Comparison of ENCODE assay signal across 17 cellular contexts in genomic region chr4:100649478-100649877, GRCh38.
DNase-seq lines count a peak whose midpoint lies in the region; ATAC-seq and TF ChIP-seq lines count a peak whose summit lies in the region.
"Had no signal": no experiment of that assay in that cellular context is flagged by ENCODE, and none has a peak within 500 bp of the region (broad histone marks: within the 10 kb centered on the region; RNA-seq: fewer than 3 reads in every experiment).

No MANE protein-coding gene starts in this region.

- no peak overlapping the region for H3K4me3 Mint-ChIP-seq in activated CD4-positive, alpha-beta memory T cell treated with anti-CD3 and anti-CD28 coated beads, Interleukin-2, amount 10 ng/mL, durations not matched to agents 7 days and 5 days
- H3K4me3 Mint-ChIP-seq: CD4-positive, alpha-beta memory T cell; GM23338 had no signal

- no peaks in the 10 kb centered on the region for H3K9me3 ChIP-seq in SK-N-MC (ENCODE audit: low read depth, low read length)
- H3K9me3 ChIP-seq: SJSA1 had no signal

- no peak overlapping the region for H3K27ac Mint-ChIP-seq in activated CD4-positive, alpha-beta memory T cell treated with anti-CD3 and anti-CD28 coated beads, Interleukin-2, amount 10 ng/mL, durations not matched to agents 7 days and 5 days
- H3K27ac Mint-ChIP-seq: CD4-positive, alpha-beta memory T cell; GM23338 had no signal

- POLR2A ChIA-PET in activated CD4-positive, alpha-beta memory T cell treated with anti-CD3 and anti-CD28 coated beads, Interleukin-2, amount 10 ng/mL, durations not matched to agents 7 days and 5 days (lab: Charles Lee), result no interaction called here

- no peak for TF ChIP-seq CTCF in fibroblast of villous mesenchyme (IDR thresholded peaks at IDR 0.05; ENCODE audit: insufficient read depth, low read depth, low read length)

- ATAC-seq in GM18909 (IDR thresholded peaks at IDR 0.05; ENCODE audit: poor library complexity, unreplicated experiment), result no peak
- ATAC-seq: GM23338, K562 had no signal

- no peak overlapping the region for H2AFZ ChIP-seq in ACC112 (ENCODE audit: low read length, unreplicated experiment)
- H2AFZ ChIP-seq: GM23338 had no signal

- H3K4me1 ChIP-seq in ACC112 (ENCODE audit: control insufficient read depth, insufficient read depth, low read length, unreplicated experiment), result peaks cover 7% of the 10 kb centered on the region
- H3K4me1 ChIP-seq: SJSA1 had no signal

- CTCF ChIA-PET in activated CD4-positive, alpha-beta memory T cell treated with anti-CD3 and anti-CD28 coated beads, Interleukin-2, amount 10 ng/mL, durations not matched to agents 7 days and 5 days (lab: Charles Lee), result no interaction called here

- H3K4me3 ChIP-seq in ACC112 (ENCODE audit: low read depth, low read length) (no peak overlapping the region), SK-N-MC (peak overlapping the region; percentile 3; the same call in 1 of the 2 replicates), fibroblast of villous mesenchyme (ENCODE audit: low read depth, low read length) (no peak overlapping the region)
- H3K4me3 ChIP-seq: GM23338, K562, SJSA1 had no signal

- no peaks in the 10 kb centered on the region for H3K9me3 Mint-ChIP-seq in activated CD4-positive, alpha-beta memory T cell treated with anti-CD3 and anti-CD28 coated beads, Interleukin-2, amount 10 ng/mL, durations not matched to agents 7 days and 5 days
- H3K9me3 Mint-ChIP-seq: CD4-positive, alpha-beta memory T cell; GM23338 had no signal

- H3K4me1 Mint-ChIP-seq in activated CD4-positive, alpha-beta memory T cell treated with anti-CD3 and anti-CD28 coated beads, Interleukin-2, amount 10 ng/mL, durations not matched to agents 7 days and 5 days, result no peaks in the 10 kb centered on the region
- H3K4me1 Mint-ChIP-seq: CD4-positive, alpha-beta memory T cell; GM23338 had no signal

- no peaks in the 10 kb centered on the region for H3K27me3 Mint-ChIP-seq in activated CD4-positive, alpha-beta memory T cell treated with anti-CD3 and anti-CD28 coated beads, Interleukin-2, amount 10 ng/mL, durations not matched to agents 7 days and 5 days

- H3K27me3 ChIP-seq in ACC112 (ENCODE audit: insufficient read depth, low read length), result no peaks in the 10 kb centered on the region
- H3K27me3 ChIP-seq: SJSA1 had no signal

- H3K79me2 ChIP-seq in ACC112 (ENCODE audit: control insufficient read depth, insufficient read depth, low read length, unreplicated experiment), result no peaks in the 10 kb centered on the region

- no peak overlapping the region for H3K9ac ChIP-seq in SK-N-MC (ENCODE audit: insufficient read length)

- H3K36me3 ChIP-seq in ACC112 (ENCODE audit: insufficient read depth, low read length), result no peaks in the 10 kb centered on the region
- no peaks in the 10 kb centered on the region for H3K36me3 ChIP-seq in SK-N-MC (ENCODE audit: insufficient read depth, low read length)
- H3K36me3 ChIP-seq: SJSA1 had no signal

- peak overlapping the region; percentile 16; the same call in 1 of the 2 replicates for H3K27ac ChIP-seq in ACC112 (ENCODE audit: low read depth, low read length)
- 0 out of 2 replicates have a peak overlapping the region, but pooled peaks have one; percentile 17 for H3K27ac ChIP-seq in SK-N-MC
- H3K27ac ChIP-seq: RWPE1, SJSA1 had no signal

- H3K36me3 Mint-ChIP-seq in activated CD4-positive, alpha-beta memory T cell treated with anti-CD3 and anti-CD28 coated beads, Interleukin-2, amount 10 ng/mL, durations not matched to agents 7 days and 5 days (ENCODE audit: low read depth), result no peaks in the 10 kb centered on the region
- H3K36me3 Mint-ChIP-seq: CD4-positive, alpha-beta memory T cell had no signal

- peak; percentile 49 for DNase-seq in A172 (ENCODE audit: low spot score)
- DNase-seq in SK-N-MC (ENCODE audit: low read depth, low spot score), result peak; percentile 78
- DNase-seq in fibroblast of villous mesenchyme (ENCODE audit: low read depth), result peak; percentile 3
- DNase-seq in amygdala (lab: John Stamatoyannopoulos, UW), result no peak
- DNase-seq in activated CD4-positive, alpha-beta memory T cell treated with anti-CD3 and anti-CD28 coated beads, Interleukin-2, amount 10 ng/mL, durations not matched to agents 7 days and 5 days, result no peak
- no peak for DNase-seq in stimulated activated CD4-positive, alpha-beta T cell treated with anti-CD3 and anti-CD28 coated beads, Interleukin-4, amount 100 ng/mL, for 4 hours
- DNase-seq: CD4-positive, alpha-beta memory T cell; DMS79; NCI-H187; NCI-H69; NK-92 treated with Interleukin-12 subunit alpha and Interleukin-12 subunit beta, amount 100 ng/mL, for 24 hours had no signal

Comparison
In these comparisons a context has a peak if more than half of its experiments do, and no peak if none do; other contexts are left out.
1. DNase-seq: peak in A172 (single experiment), SK-N-MC (single experiment) and fibroblast of villous mesenchyme (single experiment); none in amygdala (0 of 56), activated CD4-positive, alpha-beta memory T cell treated with anti-CD3 and anti-CD28 coated beads, Interleukin-2, amount 10 ng/mL, durations not matched to agents 7 days and 5 days (single experiment) and stimulated activated CD4-positive, alpha-beta T cell treated with anti-CD3 and anti-CD28 coated beads, Interleukin-4, amount 100 ng/mL, for 4 hours (0 of 2).